In the genomic region with DNA sequence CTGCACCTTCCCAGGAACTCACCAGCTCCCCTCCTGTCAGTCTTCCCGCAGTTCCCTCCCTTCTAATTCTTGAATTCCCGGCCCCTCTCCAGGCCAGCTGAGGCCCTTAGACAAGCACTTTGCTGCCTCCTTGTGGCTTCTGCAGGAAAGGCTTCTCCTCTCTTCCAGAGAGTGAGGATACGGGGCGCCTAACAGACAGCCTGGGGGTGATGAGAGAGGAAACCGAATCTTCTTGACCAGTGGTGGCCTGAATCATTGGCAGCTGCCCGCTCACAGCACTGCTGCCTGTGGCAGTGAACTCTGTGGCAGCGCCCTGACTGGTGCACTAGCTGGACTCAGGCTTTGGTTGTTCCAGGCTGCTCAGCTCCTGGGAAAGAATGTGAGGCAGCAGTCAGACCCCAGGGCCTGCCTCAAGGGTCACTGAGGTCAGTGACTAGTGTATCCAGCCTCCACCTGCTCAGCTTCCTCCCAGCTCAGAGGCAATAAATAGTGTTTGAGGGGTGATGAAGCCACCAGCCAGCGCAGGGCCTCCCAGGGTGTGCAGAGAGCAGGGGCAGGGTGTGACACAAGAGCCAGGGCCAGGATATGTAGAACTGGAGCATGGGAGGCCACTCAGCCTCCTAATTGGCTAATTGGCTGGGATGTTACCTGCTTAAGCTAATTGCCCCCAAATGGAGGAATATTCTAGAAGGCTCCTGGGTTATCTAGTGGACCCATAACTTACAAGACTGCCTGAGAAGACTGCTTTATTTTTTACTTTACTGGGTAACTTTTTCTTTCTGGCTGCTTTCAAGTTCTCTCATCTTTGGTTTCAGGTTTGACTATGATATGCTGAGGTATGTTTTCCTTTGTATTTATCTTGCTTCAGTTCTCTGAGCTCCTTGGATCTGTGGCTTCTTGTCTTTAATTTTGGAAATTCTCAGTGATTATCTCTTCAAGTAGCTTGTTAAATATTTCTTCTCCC, we compare ENCODE assay signal across 8 cellular contexts. TPM values are rescaled to one million over a fixed set of nuclear protein-coding genes. Genes with fewer than 3 reads are reported as not detected.
DNase-seq lines count a peak whose midpoint lies in the region; ATAC-seq and TF ChIP-seq lines count a peak whose summit lies in the region.

No MANE protein-coding gene starts in this region.

- peaks cover 20% of the 10 kb centered on the region for H3K36me3 Mint-ChIP-seq in nephron progenitor cell (ENCODE audit: low read depth)

- DNase-seq in ELF-1 (ENCODE audit: low read depth, low spot score) (peak; percentile 95), HuH-7.5 (ENCODE audit: low spot score) (peak; percentile 80), OCI-M1 (lab: John Stamatoyannopoulos, UW) (peak; percentile 68), activated T-helper 1 cell treated with Interleukin-2 at 50 U/mL for 16 hours (ENCODE audit: low read depth) (peak; percentile 27), fibroblast of pulmonary artery (ENCODE audit: low read depth) (peak; percentile 77), nephron progenitor cell (peak; percentile 87), thyroid gland (peak; percentile 90 to 92)

- TF ChIP-seq CTCF in fibroblast of pulmonary artery (IDR thresholded peaks at IDR 0.05; ENCODE audit: low read length, missing control alignments) (peak; percentile 94), nephron progenitor cell (IDR thresholded peaks at IDR 0.05) (peak; percentile 74), thyroid gland (IDR thresholded peaks at IDR 0.05) (peak; percentile 25 to 93 (median 85))

- H3K36me3 ChIP-seq in thyroid gland = peaks cover 0 to 3% of the 10 kb centered on the region in 2 donors

- no peak overlapping the region for H3K27ac ChIP-seq in thyroid gland

- TF ChIP-seq POLR2A in thyroid gland (IDR thresholded peaks at IDR 0.05) = no peak

- H3K27ac Mint-ChIP-seq in nephron progenitor cell = peak overlapping the region; percentile 92

- no peaks in the 10 kb centered on the region for H3K27me3 ChIP-seq in thyroid gland

- peaks cover 13 to 22% of the 10 kb centered on the region in 2 donors for H3K4me1 ChIP-seq in thyroid gland

- H3K4me3 ChIP-seq in fibroblast of pulmonary artery (replicated peaks; ENCODE audit: low read depth, low read length) (no peak overlapping the region), thyroid gland (replicated peaks in 1 of 3) (no peak overlapping the region)

- H3K9me3 Mint-ChIP-seq in nephron progenitor cell = no peaks in the 10 kb centered on the region

- intact Hi-C loops in thyroid gland (cut with DNase I) = no loop called here

- H3K27me3 Mint-ChIP-seq in nephron progenitor cell (ENCODE audit: low read depth, poor library complexity) = peaks cover 6% of the 10 kb centered on the region

- peaks cover 50% of the 10 kb centered on the region for H3K4me1 Mint-ChIP-seq in nephron progenitor cell

- no peaks in the 10 kb centered on the region for H3K9me3 ChIP-seq in thyroid gland

- ATAC-seq in HG02884 (IDR thresholded peaks at IDR 0.05; ENCODE audit: unreplicated experiment) = no peak

- H3K4me3 Mint-ChIP-seq in nephron progenitor cell = peak overlapping the region; percentile 18

- 22 to 28% methylated on average over 5 to 7 of the region's 8 CpGs for WGBS in thyroid gland, 2 donors

RNA-seq across cellular contexts. Expression of gene MCRS1, which starts 12.9 kb away (rescaled TPM):
- total RNA-seq in thyroid gland = 100 to 1,000 TPM in 1 of 4 donors, 10 to 100 TPM in 3; 56.7 to 111 (median 69.2) TPM

RNA-seq across cellular contexts. Expression of gene FAM186B, which starts 24.6 kb away (rescaled TPM):
- 1 to 10 TPM; 1.1 to 2.1 (median 1.4) TPM for total RNA-seq in thyroid gland

RNA-seq across cellular contexts. Expression of gene KCNH3, which starts 42.0 kb away (rescaled TPM):
- 1 to 10 TPM in 2 of 4 donors, under 1 TPM in 1, not detected in 1; 0.94 to 2.2 (median 2.1) TPM for total RNA-seq in thyroid gland

RNA-seq across cellular contexts. Expression of gene PRPF40B, which starts 42.5 kb away (rescaled TPM):
- 10 to 100 TPM; 29.5 to 39.7 (median 34.4) TPM for total RNA-seq in thyroid gland

Comparison
In these comparisons a context has a peak if more than half of its experiments do, and no peak if none do; other contexts are left out.
1. DNase-seq: peak in every context shown above with its lines; median percentile 95 in ELF-1; 91 in thyroid gland; 87 in nephron progenitor cell; 80 in HuH-7.5; 77 in fibroblast of pulmonary artery; 68 in OCI-M1; 27 in activated T-helper 1 cell treated with Interleukin-2 at 50 U/mL for 16 hours.